ENCODE assay signal across 1 cellular context in the genomic region with DNA sequence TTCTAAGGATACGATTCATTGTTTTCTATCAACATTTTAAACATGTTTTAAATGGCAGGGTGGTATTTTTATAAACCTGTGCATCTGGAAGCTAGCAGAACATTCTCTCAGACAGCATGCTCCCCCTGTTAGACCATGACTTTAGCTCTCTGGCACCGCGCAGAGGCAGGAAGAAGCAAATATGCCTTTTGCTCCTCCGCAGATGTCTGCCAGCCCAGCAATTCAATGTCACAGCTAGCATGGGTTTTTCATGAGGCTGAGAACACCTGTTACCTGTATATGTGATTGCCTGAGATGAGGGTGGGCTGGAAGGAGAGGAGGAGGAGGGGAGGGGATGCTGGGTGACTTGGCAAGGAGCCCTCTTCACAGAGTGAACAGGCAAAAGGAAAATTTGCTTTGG.
TF ChIP-seq lines count a peak whose summit lies in the region.

No MANE protein-coding gene starts in this region.

TF ChIP-seq in endothelial cell of umbilical vein, 7 proteins besides CTCF, POLR2A, EP300 and RAD21 (continued from another document):
- TF ChIP-seq, protein P1, sequence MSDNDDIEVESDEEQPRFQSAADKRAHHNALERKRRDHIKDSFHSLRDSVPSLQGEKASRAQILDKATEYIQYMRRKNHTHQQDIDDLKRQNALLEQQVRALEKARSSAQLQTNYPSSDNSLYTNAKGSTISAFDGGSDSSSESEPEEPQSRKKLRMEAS (IDR thresholded peaks at IDR 0.05; ENCODE audit: insufficient read depth, insufficient read length), result no peak
- no peak for TF ChIP-seq GATA2 (IDR thresholded peaks at IDR 0.05; ENCODE audit: insufficient read depth, insufficient read length, low read depth, low read length)
TF ChIP-seq in endothelial cell of umbilical vein: peak in this region for 0.
